22 cellular contexts compared by ENCODE assay signal in the genomic region with DNA sequence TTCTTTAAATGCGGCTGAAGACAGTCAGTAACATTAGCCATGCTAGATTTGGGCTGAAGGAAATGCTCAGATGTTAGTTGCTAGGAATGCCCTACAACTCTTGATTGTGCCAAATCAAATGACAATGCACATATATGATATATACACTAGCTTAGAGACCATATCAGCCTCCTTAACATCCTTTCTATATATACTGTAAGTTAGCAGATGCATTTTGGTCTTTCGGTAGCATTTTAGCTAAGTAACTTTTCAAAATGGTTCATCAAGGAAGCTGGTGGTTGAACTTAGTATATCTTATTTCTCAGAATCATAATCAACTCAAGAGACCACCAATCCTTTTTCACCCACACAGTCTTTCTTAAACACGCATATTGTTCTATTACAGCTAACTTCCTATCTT. TPM values are rescaled to one million over a fixed set of nuclear protein-coding genes. Genes with fewer than 3 reads are reported as not detected.
"Had no signal": no experiment of that assay in that cellular context is flagged by ENCODE, and none has a peak within 500 bp of the region (broad histone marks: within the 10 kb centered on the region; RNA-seq: fewer than 3 reads in every experiment).

No MANE protein-coding gene starts in this region.

- ATAC-seq: K562 had no signal

- DNase-seq: Kasumi-1, MM.1S, NCI-H1092 treated with DMSO at 0.1 percent for 48 hours, NCI-H1436, NCI-H187, NCI-H2029, NCI-H2081 treated with DMSO at 0.1 percent for 48 hours, NCI-H2171, NCI-H226, NCI-H446, NCI-H510A, NCI-H524 treated with DMSO at 0.1 percent for 48 hours, NCI-H69, NCI-H774, Right ventricle myocardium superior, RPMI8226, SIG-M5 had no signal

- H3K4me3 ChIP-seq: K562, SJSA1, SK-N-MC had no signal

- H3K4me1 Mint-ChIP-seq: IgD-negative memory B cell had no signal

- H3K27ac ChIP-seq: KMS-11, SJSA1, SK-N-MC had no signal

- H3K27me3 ChIP-seq: SJSA1 had no signal

- H3K36me3 Mint-ChIP-seq: IgD-negative memory B cell had no signal

- H3K4me3 Mint-ChIP-seq: IgD-negative memory B cell had no signal

- H3K9me3 Mint-ChIP-seq: IgD-negative memory B cell had no signal

RNA-seq across cellular contexts. Expression of a gene that starts 14.1 kb away (rescaled TPM):
- total RNA-seq: K562 had no signal
